ENCODE assay signal across 8 cellular contexts in genomic region chr10:70146489-70147488, GRCh38. TPM values are rescaled to one million over a fixed set of nuclear protein-coding genes. Genes with fewer than 3 reads are reported as not detected.
DNase-seq lines count a peak whose midpoint lies in the region; ATAC-seq and TF ChIP-seq lines count a peak whose summit lies in the region.

Gene TYSND1, minus strand, starts transcription at chr10:70146700. Its CDS starts 114 bp downstream, at chr10:70146586.

- peak within 1 kb of the TSS; percentile 94 for H3K4me3 Mint-ChIP-seq in activated CD4-positive, alpha-beta T cell treated with anti-CD3 and anti-CD28 coated beads, Interleukin-2, amount 10 ng/mL, durations not matched to agents 24 days and 14 days

- peak within 1 kb of the TSS; percentile 90 for H3K9ac ChIP-seq in colonic mucosa (ENCODE audit: low read depth in 2 of 2, low read length in 2 of 2)

- no peaks in the 10 kb centered on the region for H3K9me3 Mint-ChIP-seq in activated CD4-positive, alpha-beta T cell treated with anti-CD3 and anti-CD28 coated beads, Interleukin-2, amount 10 ng/mL, durations not matched to agents 24 days and 14 days

- peaks cover 10% of the 10 kb centered on the region for H3K4me1 ChIP-seq in colonic mucosa

- peak; percentile 85 for TF ChIP-seq CTCF in C4-2B (conservative IDR thresholded peaks at IDR 0.05)
- peak; percentile 74 for TF ChIP-seq CTCF in colonic mucosa (IDR thresholded peaks at IDR 0.05)

- peaks cover 17% of the 10 kb centered on the region for H3K36me3 Mint-ChIP-seq in activated CD4-positive, alpha-beta T cell treated with anti-CD3 and anti-CD28 coated beads, Interleukin-2, amount 10 ng/mL, durations not matched to agents 24 days and 14 days (ENCODE audit: low read depth)

- peaks cover 16% of the 10 kb centered on the region for H3K4me1 Mint-ChIP-seq in activated CD4-positive, alpha-beta T cell treated with anti-CD3 and anti-CD28 coated beads, Interleukin-2, amount 10 ng/mL, durations not matched to agents 24 days and 14 days

- peak within 1 kb of the TSS; percentile 56 for H3K4me3 ChIP-seq in colonic mucosa

- H3K9me3 ChIP-seq in colonic mucosa = no peaks in the 10 kb centered on the region

- no peaks in the 10 kb centered on the region for H3K36me3 ChIP-seq in colonic mucosa

- H3K27me3 ChIP-seq in colonic mucosa = no peaks in the 10 kb centered on the region

- peak; percentile 92 for DNase-seq in NCI-H526 treated with DMSO at 0.1 percent for 48 hours (lab: John Stamatoyannopoulos, UW)
- peak; percentile 98 for DNase-seq in activated CD4-positive, alpha-beta T cell treated with anti-CD3 and anti-CD28 coated beads, Interleukin-2, amount 10 ng/mL, durations not matched to agents 24 days and 14 days
- DNase-seq in colonic mucosa = peak; percentile 99
- peak; percentile 98 for DNase-seq in left colon
- DNase-seq in stimulated activated CD4-positive, alpha-beta T cell treated with anti-CD3 and anti-CD28 coated beads, Interleukin-1b, Interleukin-23, amount 100 ng/mL, for 48 hours = peak; percentile 96

- ATAC-seq in GM19328 (IDR thresholded peaks at IDR 0.05; ENCODE audit: unreplicated experiment) = peak; percentile 90
- ATAC-seq in HG03520 (IDR thresholded peaks at IDR 0.05; ENCODE audit: unreplicated experiment) = peak; percentile 86
- peak; percentile 89 for ATAC-seq in left colon

- peaks cover 2% of the 10 kb centered on the region for H3K27me3 Mint-ChIP-seq in activated CD4-positive, alpha-beta T cell treated with anti-CD3 and anti-CD28 coated beads, Interleukin-2, amount 10 ng/mL, durations not matched to agents 24 days and 14 days

- H3K27ac Mint-ChIP-seq in activated CD4-positive, alpha-beta T cell treated with anti-CD3 and anti-CD28 coated beads, Interleukin-2, amount 10 ng/mL, durations not matched to agents 24 days and 14 days = peak within 1 kb of the TSS; percentile 97

- intact Hi-C loops in activated CD4-positive, alpha-beta T cell treated with anti-CD3 and anti-CD28 coated beads, Interleukin-2, amount 10 ng/mL, durations not matched to agents 24 days and 14 days (cut with micrococcal nuclease) = loop anchor here (1.0 to 5.0 kb wide), 6 partner anchors 14 to 258 kb away; partner anchors contain the start of genes AIFM2, EIF4EBP2 and SAR1A
- intact Hi-C loops in colonic mucosa (cut with DNase I) (loop anchor here (2.0 kb wide), 1 partner anchor 30 kb away; no protein-coding TSS in a partner anchor), left colon (cut with DNase I, micrococcal nuclease) (no loop called here)

- H3K27ac ChIP-seq in C4-2B (peak within 1 kb of the TSS; percentile 95), colonic mucosa (peak within 1 kb of the TSS; percentile 86)

RNA-seq across cellular contexts. Expression of gene TYSND1, which starts in this region (rescaled TPM):
- total RNA-seq in activated CD4-positive, alpha-beta T cell treated with anti-CD3 and anti-CD28 coated beads, Interleukin-2, amount 10 ng/mL, durations not matched to agents 24 days and 14 days = 14.9 and 15.3 TPM in 2 replicates
- total RNA-seq in colonic mucosa (10 to 100 TPM; 13.1 to 23.8 TPM), left colon (10 to 100 TPM; 12.5 to 20.0 TPM)

Comparison
In these comparisons a context has a peak if more than half of its experiments do, and no peak if none do; other contexts are left out.
1. Peak in every context shown above with its lines: DNase-seq, ATAC-seq, H3K4me3 ChIP-seq and H3K27ac ChIP-seq.
2. intact Hi-C loops: an anchor here in activated CD4-positive, alpha-beta T cell treated with anti-CD3 and anti-CD28 coated beads, Interleukin-2, amount 10 ng/mL, durations not matched to agents 24 days and 14 days (1.0 to 5.0 kb wide) and colonic mucosa (2.0 kb wide); none called in left colon.